19 cellular contexts compared by ENCODE assay signal in the genomic region with DNA sequence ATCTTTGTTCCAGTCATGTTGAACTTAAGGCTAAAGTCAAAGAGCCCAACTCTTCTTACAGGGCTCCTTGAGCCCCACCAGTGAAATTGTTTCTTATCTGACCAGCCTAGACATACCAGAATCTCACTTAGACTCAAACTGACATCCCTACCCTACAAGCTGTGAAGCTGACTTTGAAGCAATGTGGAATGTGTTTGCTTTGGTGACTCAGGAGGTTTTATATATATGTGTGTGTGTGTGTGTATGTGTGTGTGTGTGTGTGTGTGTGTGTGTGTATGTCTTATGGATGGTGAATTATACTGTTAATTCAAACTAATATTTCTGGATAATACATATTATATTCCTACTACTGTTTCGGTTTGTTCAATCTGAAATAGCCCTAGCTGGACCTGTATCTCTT.
DNase-seq lines count a peak whose midpoint lies in the region; ATAC-seq and TF ChIP-seq lines count a peak whose summit lies in the region.
"Had no signal": no experiment of that assay in that cellular context is flagged by ENCODE, and none has a peak within 500 bp of the region (broad histone marks: within the 10 kb centered on the region; RNA-seq: fewer than 3 reads in every experiment).

No MANE protein-coding gene starts in this region.

- H3K18ac ChIP-seq in mesenchymal stem cell (ENCODE audit: low read depth in 1 of 2, low read length in 2 of 2): no peak overlapping the region

- no peak overlapping the region for H4K91ac ChIP-seq in mesenchymal stem cell (ENCODE audit: low read length)

- ATAC-seq in HG03571 (IDR thresholded peaks at IDR 0.05; ENCODE audit: unreplicated experiment): no peak
- ATAC-seq in HG02763 (IDR thresholded peaks at IDR 0.05; ENCODE audit: unreplicated experiment): no peak
- ATAC-seq in HG02970 (IDR thresholded peaks at IDR 0.05; ENCODE audit: low FRiP score, unreplicated experiment): no peak
- ATAC-seq: activated T-helper 17 cell treated with anti-CD3 and anti-CD28 coated beads, Interleukin-2, amount 50 U/mL, for 72 hours; CD8-positive, alpha-beta T cell; left lung had no signal

- peaks cover 5% of the 10 kb centered on the region for H3K79me1 ChIP-seq in mesenchymal stem cell (replicated peaks; ENCODE audit: low read length, poor library complexity, severe bottlenecking)

- no peak overlapping the region for H2BK120ac ChIP-seq in mesenchymal stem cell (ENCODE audit: low read depth, low read length)

- no peak overlapping the region for H3K23ac ChIP-seq in mesenchymal stem cell (ENCODE audit: low read length in 2 of 2)

- 100% methylated on average over 1 of the region's 1 CpG for WGBS in mesenchymal stem cell

- H2AFZ ChIP-seq in mesenchymal stem cell (ENCODE audit: low read depth, low read length): no peak overlapping the region

- no peak overlapping the region for H3K4me2 ChIP-seq in mesenchymal stem cell (ENCODE audit: low read length, poor library complexity, severe bottlenecking)

- H3K27me3 ChIP-seq in mesenchymal stem cell (ENCODE audit: control insufficient read depth in 1 of 2, insufficient read depth in 1 of 2, low read length in 2 of 2): no peaks in the 10 kb centered on the region
- H3K27me3 ChIP-seq: left lung had no signal

- H3K9me3 ChIP-seq in mesenchymal stem cell (ENCODE audit: control insufficient read depth, low read length): no peaks in the 10 kb centered on the region
- H3K9me3 ChIP-seq: left lung had no signal

- no peak overlapping the region for H3K27ac ChIP-seq in mesenchymal stem cell (ENCODE audit: low read length, poor library complexity, severe bottlenecking)
- H3K27ac ChIP-seq: left lung had no signal

- no peak overlapping the region for H3K14ac ChIP-seq in mesenchymal stem cell (ENCODE audit: low read length in 2 of 2)

- no peak overlapping the region for H2AK5ac ChIP-seq in mesenchymal stem cell (ENCODE audit: low read length, severe bottlenecking)

- no peak overlapping the region for H3K4ac ChIP-seq in mesenchymal stem cell (ENCODE audit: low read depth in 1 of 2, low read length in 2 of 2)

- no peak overlapping the region for H3K9ac ChIP-seq in mesenchymal stem cell (ENCODE audit: low read length)

- H2BK5ac ChIP-seq in mesenchymal stem cell (ENCODE audit: low read depth, low read length, poor library complexity, severe bottlenecking): no peak overlapping the region

- no peak overlapping the region for H4K8ac ChIP-seq in mesenchymal stem cell (ENCODE audit: low read length)

- no peak overlapping the region for H2BK15ac ChIP-seq in mesenchymal stem cell (ENCODE audit: low read depth, poor library complexity, severe bottlenecking)

- H2BK12ac ChIP-seq in mesenchymal stem cell (ENCODE audit: low read length in 2 of 2): no peak overlapping the region

- DNase-seq in DMS53 treated with DMSO at 0.1 percent for 48 hours (lab: John Stamatoyannopoulos, UW; ENCODE audit: unreplicated experiment) (peak; percentile 24), HT1080 (ENCODE audit: low read depth) (peak; percentile 44), choroid plexus epithelial cell (ENCODE audit: low read depth) (peak; percentile 45), mesenchymal stem cell (peak; percentile 15), RPMI8226 (no peak)
- DNase-seq: activated CD4-positive, alpha-beta T cell treated with anti-CD3 and anti-CD28 coated beads, Interleukin-2, amount 10 ng/mL, durations not matched to agents 24 days and 14 days; CD8-positive, alpha-beta T cell; cortex of kidney; DMS153; left lung; NCI-H1694; NCI-H2171 treated with DMSO at 0.1 percent for 48 hours; NCI-H748 treated with DMSO at 0.1 percent for 48 hours; SHP77 treated with DMSO at 0.1 percent for 48 hours; stimulated activated naive CD4-positive, alpha-beta T cell had no signal

- no peaks in the 10 kb centered on the region for H3K4me1 ChIP-seq in mesenchymal stem cell (ENCODE audit: control insufficient read depth, insufficient read depth, low read depth, low read length)
- H3K4me1 ChIP-seq: left lung had no signal

- H3K4me3 ChIP-seq in choroid plexus epithelial cell (ENCODE audit: low read depth, low read length) (no peak overlapping the region), mesenchymal stem cell (ENCODE audit: insufficient read depth in 1 of 2, low read depth in 1 of 2, low read length in 2 of 2) (no peak overlapping the region)
- H3K4me3 ChIP-seq: left lung had no signal

- no peak for TF ChIP-seq CTCF in choroid plexus epithelial cell (conservative IDR thresholded peaks at IDR 0.05; ENCODE audit: low read depth, low read length)

- no peaks in the 10 kb centered on the region for H3K36me3 ChIP-seq in mesenchymal stem cell (ENCODE audit: control insufficient read depth in 1 of 2, insufficient read depth in 2 of 2, low read depth in 1 of 2, low read length in 2 of 2)
- H3K36me3 ChIP-seq: left lung had no signal
